ENCODE assay signal across 36 cellular contexts in genomic region chr2:39246382-39246980, GRCh38. TPM values are rescaled to one million over a fixed set of nuclear protein-coding genes. Genes with fewer than 3 reads are reported as not detected.
DNase-seq lines count a peak whose midpoint lies in the region; ATAC-seq and TF ChIP-seq lines count a peak whose summit lies in the region.
"Had no signal": no experiment of that assay in that cellular context is flagged by ENCODE, and none has a peak within 500 bp of the region (broad histone marks: within the 10 kb centered on the region; RNA-seq: fewer than 3 reads in every experiment).

No MANE protein-coding gene starts in this region.

- H3K27me3 ChIP-seq in left ventricle myocardium inferior (ENCODE audit: low read depth) (no peaks in the 10 kb centered on the region), neural cell (ENCODE audit: insufficient read depth, low read depth, low read length) (no peaks in the 10 kb centered on the region), brain microvascular endothelial cell (replicated peaks) (no peaks in the 10 kb centered on the region)
- H3K27me3 ChIP-seq: BE2C, colonic mucosa, ovary had no signal

- DNase-seq in left ventricle myocardium inferior (no peak), cardiac septum (ENCODE audit: low spot score) (no peak), OCI-LY7 (ENCODE audit: low spot score) (peak; percentile 9), GM13976 (ENCODE audit: low spot score) (no peak), brain microvascular endothelial cell (no peak), GM19240 (ENCODE audit: insufficient read length, low spot score) (no peak)
- DNase-seq: activated CD4-positive, CD25-positive, alpha-beta regulatory T cell treated with anti-CD3 and anti-CD28 coated beads, Interleukin-2, amount 50 U/mL, for 72 hours; activated CD8-positive, alpha-beta T cell treated with anti-CD3 and anti-CD28 coated beads, Interleukin-2, amount 10 ng/mL, durations not matched to agents 7 days and 5 days; activated naive CD4-positive, alpha-beta T cell treated with anti-CD3 and anti-CD28 coated beads, Interleukin-2, amount 50 U/mL, for 16 hours; anterior cingulate cortex; BE2C; Caco-2; colonic mucosa; DMS79; effector CD8-positive, alpha-beta T cell; GDM1; H7; hypothalamus; NCI-H1092; NCI-H1694 treated with DMSO at 0.1 percent for 48 hours; NCI-H510A; OCI-M1; ovary; stimulated activated CD4-positive, alpha-beta T cell treated with anti-CD3 and anti-CD28 coated beads, Interleukin-15, amount 100 ng/mL, for 24 hours; stimulated activated CD4-positive, alpha-beta T cell treated with anti-CD3 and anti-CD28 coated beads, Interleukin-4, amount 100 ng/mL, for 4 hours; T-helper 2 cell had no signal

- peaks cover 5% of the 10 kb centered on the region for H3K4me1 ChIP-seq in left ventricle myocardium inferior
- H3K4me1 ChIP-seq in OCI-LY7 (ENCODE audit: insufficient read depth, low read length, poor library complexity, severe bottlenecking): peaks cover 9% of the 10 kb centered on the region
- H3K4me1 ChIP-seq: BE2C, Caco-2, colonic mucosa, tibial nerve had no signal

- peak; percentile 27 for ATAC-seq in GM19468 (IDR thresholded peaks at IDR 0.05; ENCODE audit: extremely low read depth, unreplicated experiment)
- ATAC-seq: activated CD8-positive, alpha-beta T cell treated with anti-CD3 and anti-CD28 coated beads, Interleukin-2, amount 10 ng/mL, durations not matched to agents 7 days and 5 days; activated T-helper 17 cell treated with anti-CD3 and anti-CD28 coated beads, Interleukin-2, amount 50 U/mL, for 72 hours had no signal

- no peak for TF ChIP-seq RAD21 in neural cell (conservative IDR thresholded peaks at IDR 0.05)

- no peaks in the 10 kb centered on the region for H3K79me2 ChIP-seq in OCI-LY7 (ENCODE audit: insufficient read depth, low read depth, low read length)
- H3K79me2 ChIP-seq in neural cell (replicated peaks; ENCODE audit: insufficient read depth, low read length): no peaks in the 10 kb centered on the region

- no TSS peak for BruUV-seq in OCI-LY7 (replicated peaks; lab: Mats Ljungman, UMichigan)

- H3K4me3 ChIP-seq in left ventricle myocardium inferior (no peak overlapping the region), OCI-LY7 (ENCODE audit: low read depth, low read length, poor library complexity, severe bottlenecking) (no peak overlapping the region), neural cell (ENCODE audit: low read length) (no peak overlapping the region), brain microvascular endothelial cell (ENCODE audit: low read depth, low read length) (no peak overlapping the region)
- H3K4me3 ChIP-seq: colonic mucosa, lung, ovary, SK-N-MC, tibial nerve had no signal

- TF ChIP-seq EP300 in neural cell (conservative IDR thresholded peaks at IDR 0.05; ENCODE audit: poor library complexity, severe bottlenecking): no peak

- intact Hi-C loops in left ventricle myocardium inferior (cut with micrococcal nuclease): no loop called here
- intact Hi-C loops in cardiac septum (cut with DNase I): no loop called here
- intact Hi-C loops in OCI-LY7 (cut with micrococcal nuclease; ENCODE audit: unreplicated experiment): no loop called here

- H3K9me2 ChIP-seq in OCI-LY7 (ENCODE audit: insufficient read depth, low read length) (no peaks in the 10 kb centered on the region), neural cell (ENCODE audit: insufficient read depth, low read length) (no peaks in the 10 kb centered on the region)

- no peaks in the 10 kb centered on the region for H3K9me3 ChIP-seq in left ventricle myocardium inferior (replicated peaks)
- peaks cover 10% of the 10 kb centered on the region; the same call in 1 of the 2 replicates for H3K9me3 ChIP-seq in OCI-LY7 (ENCODE audit: low read length)
- no peaks in the 10 kb centered on the region for H3K9me3 ChIP-seq in neural cell (ENCODE audit: low read length)
- H3K9me3 ChIP-seq: BE2C, colonic mucosa, tibial nerve had no signal

- H3K4me2 ChIP-seq in OCI-LY7 (ENCODE audit: low read length) (no peak overlapping the region; the same call in 1 of the 2 replicates), neural cell (ENCODE audit: low read length) (no peak overlapping the region)

- in situ Hi-C loops in GM13976 (cut with MboI; ENCODE audit: low sequenced_read_pairs, unreplicated experiment): no loop called here
- in situ Hi-C loops in brain microvascular endothelial cell (cut with HindIII; ENCODE audit: low pct_ligation_motif_present, low sequenced_read_pairs): loop anchor here (25.0 kb wide), 1 partner anchor 184 kb away; no protein-coding TSS in a partner anchor

- no peaks in the 10 kb centered on the region for H3F3A ChIP-seq in neural cell (ENCODE audit: insufficient read depth, low read length, poor library complexity, severe bottlenecking)

- H4K20me1 ChIP-seq in OCI-LY7 (ENCODE audit: insufficient read depth, low read length) (no peaks in the 10 kb centered on the region), neural cell (ENCODE audit: insufficient read depth) (no peaks in the 10 kb centered on the region)

- CTCF ChIA-PET in OCI-LY7 (lab: Charles Lee; ENCODE audit: unreplicated experiment): no interaction called here

- H2AFZ ChIP-seq in OCI-LY7 (ENCODE audit: low read length): no peak overlapping the region
- H2AFZ ChIP-seq in neural cell (ENCODE audit: low read depth, low read length): no peak overlapping the region

- POLR2A ChIA-PET in OCI-LY7 (lab: Charles Lee): interaction anchor here (0.7 kb wide), 1 partner anchor 246 kb away, joined by 4 read pairs; no protein-coding TSS in a partner anchor

- TF ChIP-seq CTCF in left ventricle myocardium inferior (IDR thresholded peaks at IDR 0.05; ENCODE audit: borderline replicate concordance) (no peak), OCI-LY7 (conservative IDR thresholded peaks at IDR 0.05; ENCODE audit: low read length) (no peak), neural cell (IDR thresholded peaks at IDR 0.05; ENCODE audit: poor library complexity, severe bottlenecking) (no peak), GM13976 (IDR thresholded peaks at IDR 0.05; ENCODE audit: borderline replicate concordance, control extremely low read depth, extremely low read depth, insufficient read depth, missing control alignments) (no peak), brain microvascular endothelial cell (IDR thresholded peaks at IDR 0.05; ENCODE audit: low read depth, low read length, missing control alignments) (no peak)

- peaks cover 31% of the 10 kb centered on the region for H3K36me3 ChIP-seq in left ventricle myocardium inferior
- peaks cover 29% of the 10 kb centered on the region for H3K36me3 ChIP-seq in OCI-LY7 (ENCODE audit: insufficient read depth, low read length)
- H3K36me3 ChIP-seq in neural cell (ENCODE audit: insufficient read depth, low read length): peaks cover 6% of the 10 kb centered on the region
- peaks cover 22% of the 10 kb centered on the region for H3K36me3 ChIP-seq in brain microvascular endothelial cell (replicated peaks)
- H3K36me3 ChIP-seq: colonic mucosa, ovary had no signal

- H3K27ac ChIP-seq in left ventricle myocardium inferior (replicated peaks) (peak overlapping the region; percentile 54), OCI-LY7 (ENCODE audit: low read depth, low read length, poor library complexity, severe bottlenecking) (no peak overlapping the region), neural cell (ENCODE audit: low read length) (no peak overlapping the region), brain microvascular endothelial cell (no peak overlapping the region)
- H3K27ac ChIP-seq: colonic mucosa, epithelial cell of prostate, ovary, SK-N-MC, tibial nerve had no signal

- no peak overlapping the region for H3K9ac ChIP-seq in neural cell (ENCODE audit: low read length)

TF ChIP-seq in neural cell, 6 proteins besides CTCF, POLR2A, EP300 and RAD21:
- TF ChIP-seq SMC3 (conservative IDR thresholded peaks at IDR 0.05; ENCODE audit: poor library complexity) (no peak), POLR2AphosphoS5 (IDR thresholded peaks at IDR 0.05) (peak; percentile 3), EZH2 (IDR thresholded peaks at IDR 0.05; ENCODE audit: borderline replicate concordance, insufficient read depth, low read length, poor library complexity, severe bottlenecking) (no peak), MXI1 (conservative IDR thresholded peaks at IDR 0.05; ENCODE audit: poor library complexity, severe bottlenecking) (no peak)
- TF ChIP-seq, protein P1, sequence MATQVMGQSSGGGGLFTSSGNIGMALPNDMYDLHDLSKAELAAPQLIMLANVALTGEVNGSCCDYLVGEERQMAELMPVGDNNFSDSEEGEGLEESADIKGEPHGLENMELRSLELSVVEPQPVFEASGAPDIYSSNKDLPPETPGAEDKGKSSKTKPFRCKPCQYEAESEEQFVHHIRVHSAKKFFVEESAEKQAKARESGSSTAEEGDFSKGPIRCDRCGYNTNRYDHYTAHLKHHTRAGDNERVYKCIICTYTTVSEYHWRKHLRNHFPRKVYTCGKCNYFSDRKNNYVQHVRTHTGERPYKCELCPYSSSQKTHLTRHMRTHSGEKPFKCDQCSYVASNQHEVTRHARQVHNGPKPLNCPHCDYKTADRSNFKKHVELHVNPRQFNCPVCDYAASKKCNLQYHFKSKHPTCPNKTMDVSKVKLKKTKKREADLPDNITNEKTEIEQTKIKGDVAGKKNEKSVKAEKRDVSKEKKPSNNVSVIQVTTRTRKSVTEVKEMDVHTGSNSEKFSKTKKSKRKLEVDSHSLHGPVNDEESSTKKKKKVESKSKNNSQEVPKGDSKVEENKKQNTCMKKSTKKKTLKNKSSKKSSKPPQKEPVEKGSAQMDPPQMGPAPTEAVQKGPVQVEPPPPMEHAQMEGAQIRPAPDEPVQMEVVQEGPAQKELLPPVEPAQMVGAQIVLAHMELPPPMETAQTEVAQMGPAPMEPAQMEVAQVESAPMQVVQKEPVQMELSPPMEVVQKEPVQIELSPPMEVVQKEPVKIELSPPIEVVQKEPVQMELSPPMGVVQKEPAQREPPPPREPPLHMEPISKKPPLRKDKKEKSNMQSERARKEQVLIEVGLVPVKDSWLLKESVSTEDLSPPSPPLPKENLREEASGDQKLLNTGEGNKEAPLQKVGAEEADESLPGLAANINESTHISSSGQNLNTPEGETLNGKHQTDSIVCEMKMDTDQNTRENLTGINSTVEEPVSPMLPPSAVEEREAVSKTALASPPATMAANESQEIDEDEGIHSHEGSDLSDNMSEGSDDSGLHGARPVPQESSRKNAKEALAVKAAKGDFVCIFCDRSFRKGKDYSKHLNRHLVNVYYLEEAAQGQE (IDR thresholded peaks at IDR 0.05; ENCODE audit: borderline replicate concordance): no peak

RNA-seq across cellular contexts. Expression of gene CDKL4, which starts 2.7 kb away (rescaled TPM):
- 0.66 TPM for total RNA-seq in left ventricle myocardium inferior
- 0.35 TPM for total RNA-seq in cardiac septum
- not detected in 2 replicates for total RNA-seq in OCI-LY7 (2014; rRNA removed; shearing (Covaris generic))
- not detected in 2 replicates for total RNA-seq in OCI-LY7 (2022)
- not detected in 2 replicates for polyA plus RNA-seq in neural cell
- 3.8 and 6.8 TPM in 2 replicates for polyA minus RNA-seq in neural cell
- total RNA-seq: glomerular endothelial cell, H7, mononuclear cell had no signal
- polyA plus RNA-seq: IgD-negative memory B cell had no signal
